Comparison of ENCODE assay signal across 15 cellular contexts in the genomic region with DNA sequence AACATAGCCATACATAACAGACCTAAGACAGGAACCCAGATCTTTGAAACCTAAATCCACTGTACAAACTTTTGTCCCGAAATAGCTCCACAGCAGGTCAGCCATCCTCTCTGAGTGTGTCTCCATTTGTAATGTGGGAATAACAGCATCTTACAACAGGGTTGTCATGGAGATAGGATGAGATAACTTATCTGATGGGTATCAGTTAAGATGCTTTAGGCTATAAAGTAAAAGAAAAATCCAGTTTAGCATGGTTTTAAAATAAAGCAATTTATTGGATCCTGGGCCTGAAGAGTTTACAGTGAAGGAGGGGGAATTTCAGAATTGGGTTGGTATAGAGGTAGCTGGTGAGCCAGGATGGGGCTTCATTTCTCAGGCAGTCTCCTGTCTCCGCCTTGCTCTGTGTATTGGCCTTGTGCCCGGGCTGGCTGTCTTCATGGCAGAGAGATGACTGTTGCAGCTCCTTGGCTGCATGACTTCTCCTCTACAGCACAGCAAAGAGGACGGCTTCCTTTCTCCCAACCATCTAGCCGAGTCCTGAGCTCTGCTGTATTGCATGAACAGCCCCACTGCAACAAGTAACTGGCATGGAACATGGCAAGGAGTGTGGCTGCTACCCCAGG.
DNase-seq lines count a peak whose midpoint lies in the region; ATAC-seq and TF ChIP-seq lines count a peak whose summit lies in the region.
"Had no signal": no experiment of that assay in that cellular context is flagged by ENCODE, and none has a peak within 500 bp of the region (broad histone marks: within the 10 kb centered on the region; RNA-seq: fewer than 3 reads in every experiment).

No MANE protein-coding gene starts in this region.

- H3K27ac ChIP-seq in Peyer's patch: no peak overlapping the region
- H3K27ac ChIP-seq: SJCRH30, tibial artery had no signal

- H3K36me3 ChIP-seq in Peyer's patch: no peaks in the 10 kb centered on the region
- H3K36me3 ChIP-seq: SJCRH30, tibial artery had no signal

- H3K27me3 ChIP-seq in Peyer's patch: no peaks in the 10 kb centered on the region
- H3K27me3 ChIP-seq: SJCRH30 had no signal

- no peak for TF ChIP-seq CTCF in astrocyte of the spinal cord (IDR thresholded peaks at IDR 0.05; ENCODE audit: low read depth, low read length)
- TF ChIP-seq CTCF in Peyer's patch (IDR thresholded peaks at IDR 0.05): no peak

- no peaks in the 10 kb centered on the region for H3K4me1 ChIP-seq in Peyer's patch
- H3K4me1 ChIP-seq: SJCRH30, tibial artery had no signal

- ATAC-seq in HG03520 (IDR thresholded peaks at IDR 0.05; ENCODE audit: unreplicated experiment) (no peak), HG03135 (IDR thresholded peaks at IDR 0.05; ENCODE audit: unreplicated experiment) (no peak)
- ATAC-seq: activated naive CD8-positive, alpha-beta T cell treated with anti-CD3 and anti-CD28 coated beads, Interleukin-2, amount 50 U/mL, for 24 hours; natural killer cell had no signal

- H3K4me3 ChIP-seq in astrocyte of the spinal cord (ENCODE audit: low read depth, low read length) (no peak overlapping the region), Peyer's patch (no peak overlapping the region)
- H3K4me3 ChIP-seq: SJCRH30, tibial artery had no signal

- in situ Hi-C loops in astrocyte of the spinal cord (cut with HindIII; ENCODE audit: low sequenced_read_pairs): no loop called here

- H3K9me3 ChIP-seq in Peyer's patch: no peaks in the 10 kb centered on the region
- H3K9me3 ChIP-seq: SJCRH30, tibial artery had no signal

- no peak for TF ChIP-seq POLR2A in Peyer's patch (IDR thresholded peaks at IDR 0.05)

- peak; percentile 56 for DNase-seq in AG08395 (ENCODE audit: low spot score)
- peak; percentile 1 for DNase-seq in ELR (ENCODE audit: low read depth)
- DNase-seq in astrocyte of the spinal cord (ENCODE audit: low read depth, low spot score): peak; percentile 1
- DNase-seq in hypothalamus (lab: John Stamatoyannopoulos, UW): peak in 27 of 51 donors; percentile 1 to 50 (median 15)
- DNase-seq in SHP77 (lab: John Stamatoyannopoulos, UW): no peak
- DNase-seq in Peyer's patch: no peak
- DNase-seq: activated CD4-positive, alpha-beta T cell treated with anti-CD3 and anti-CD28 coated beads, Interleukin-2, amount 10 ng/mL, durations not matched to agents 7 days and 5 days; activated naive CD8-positive, alpha-beta T cell treated with anti-CD3 and anti-CD28 coated beads, Interleukin-2, amount 50 U/mL, for 24 hours; activated T-cell treated with anti-CD3 and anti-CD28 coated beads, Interleukin-2, amount 50 U/mL, for 48 hours; natural killer cell; SJCRH30; T1000 had no signal

Comparison
In these comparisons a context has a peak if more than half of its experiments do, and no peak if none do; other contexts are left out.
1. DNase-seq: peak in AG08395 (single experiment), ELR (single experiment), astrocyte of the spinal cord (single experiment) and hypothalamus (27 of 51); none in SHP77 (0 of 2) and Peyer's patch (0 of 3).